Comparison of ENCODE assay signal across 8 cellular contexts in genomic region chr15:45704329-45705249, GRCh38.
DNase-seq lines count a peak whose midpoint lies in the region; ATAC-seq and TF ChIP-seq lines count a peak whose summit lies in the region.

No MANE protein-coding gene starts in this region.

- in situ Hi-C loops in Panc1 (cut with HindIII; ENCODE audit: low pct_unique_long_range_greater_than_20kb, low sequenced_read_pairs): loop anchor here (10.0 kb wide), 1 partner anchor 590 kb away; no protein-coding TSS in a partner anchor

- POLR2A ChIA-PET in Panc1 (lab: Charles Lee): no interaction called here

- WGBS in right lobe of liver (ENCODE audit: insufficient coverage, low coverage, low lambda C conversion rate, missing lambda C conversion rate): 9% methylated on average over 28 of the region's 67 CpGs
- WGBS in testis, 2 donors: 13% methylated on average over 51 to 66 of the region's 67 CpGs
- WGBS in lower leg skin, 2 donors: 11 to 15% methylated on average over 48 to 66 of the region's 67 CpGs

- peak; percentile 92 for ATAC-seq in Panc1
- ATAC-seq in right lobe of liver: peak; percentile 48 to 80 (median 55)

- H3K27ac ChIP-seq in Panc1 (ENCODE audit: low read length) (peak overlapping the region; percentile 95), right lobe of liver (no peak overlapping the region), testis (no peak overlapping the region)

- TF ChIP-seq POLR2A in right lobe of liver (IDR thresholded peaks at IDR 0.05): no peak
- TF ChIP-seq POLR2A in testis (IDR thresholded peaks at IDR 0.05): no peak
- no peak for TF ChIP-seq POLR2A in lower leg skin (IDR thresholded peaks at IDR 0.05)

- H3K27me3 ChIP-seq in Panc1 (ENCODE audit: control insufficient read depth, insufficient read depth, low read length): no peaks in the 10 kb centered on the region
- no peaks in the 10 kb centered on the region for H3K27me3 ChIP-seq in right lobe of liver
- H3K27me3 ChIP-seq in testis: no peaks in the 10 kb centered on the region

- DNase-seq in ELR (ENCODE audit: low read depth) (peak; percentile 62), Panc1 (ENCODE audit: low read depth, low spot score) (peak; percentile 51), cardiac fibroblast (ENCODE audit: low read depth in 2 of 2) (peak; percentile 54 to 57), right lobe of liver (peak in 2 of 3 donors; percentile 34 to 50), testis (peak; percentile 25), HUDEP-2 (lab: John Stamatoyannopoulos, UW; ENCODE audit: unreplicated experiment in 76 of 76) (no peak), NCI-H345 treated with DMSO at 0.1 percent for 48 hours (lab: John Stamatoyannopoulos, UW; ENCODE audit: unreplicated experiment) (no peak), lower leg skin (ENCODE audit: low spot score in 2 of 2) (no peak)

- CTCF ChIA-PET in Panc1 (lab: Charles Lee): interaction anchor here (1.7 kb wide), 1 partner anchor 86 kb away, joined by 6 read pairs; no protein-coding TSS in a partner anchor

- intact Hi-C loops in Panc1 (cut with micrococcal nuclease; ENCODE audit: unreplicated experiment): loop anchor here (2.0 kb wide), 1 partner anchor 86 kb away; no protein-coding TSS in a partner anchor
- intact Hi-C loops in right lobe of liver (cut with DNase I): loop anchor here in 1 of 2 donors (10.0 kb wide), 1 partner anchor 80 kb away; no protein-coding TSS in a partner anchor
- intact Hi-C loops in testis (cut with DNase I; ENCODE audit: low total_unique reads): no loop called here
- intact Hi-C loops in lower leg skin (cut with DNase I; ENCODE audit: low total_unique reads): no loop called here

- H3K4me3 ChIP-seq in Panc1 (ENCODE audit: low read depth in 2 of 2, low read length in 2 of 2) (peak overlapping the region; percentile 78 to 94), cardiac fibroblast (replicated peaks in 1 of 2; ENCODE audit: low read depth in 2 of 2, low read length in 2 of 2) (peak overlapping the region; percentile 47 to 58), right lobe of liver (peak overlapping the region; percentile 34 to 58 (median 52)), testis (peak overlapping the region; percentile 17 to 60), lower leg skin (ENCODE audit: low read depth, poor library complexity, severe bottlenecking) (no peak overlapping the region)

- no TSS peak for BruUV-seq in Panc1 (replicated peaks; lab: Mats Ljungman, UMichigan)

- no peaks in the 10 kb centered on the region for H3K9me3 ChIP-seq in Panc1 (ENCODE audit: control insufficient read depth, insufficient read depth, low read depth, low read length)
- H3K9me3 ChIP-seq in right lobe of liver: no peaks in the 10 kb centered on the region
- H3K9me3 ChIP-seq in testis: no peaks in the 10 kb centered on the region

- H3K4me1 ChIP-seq in Panc1 (ENCODE audit: control insufficient read depth, insufficient read depth, low read length): no peaks in the 10 kb centered on the region
- H3K4me1 ChIP-seq in right lobe of liver: no peaks in the 10 kb centered on the region
- no peaks in the 10 kb centered on the region for H3K4me1 ChIP-seq in testis

- TF ChIP-seq CTCF in Panc1 (IDR thresholded peaks at IDR 0.05) (no peak), cardiac fibroblast (IDR thresholded peaks at IDR 0.05; ENCODE audit: low read depth, low read length) (no peak), right lobe of liver (IDR thresholded peaks at IDR 0.05) (no peak), testis (IDR thresholded peaks at IDR 0.05) (no peak), lower leg skin (IDR thresholded peaks at IDR 0.05) (no peak)

- H3K36me3 ChIP-seq in Panc1 (ENCODE audit: control insufficient read depth, insufficient read depth, low read length) (no peaks in the 10 kb centered on the region), right lobe of liver (no peaks in the 10 kb centered on the region), testis (ENCODE audit: low read depth, missing control alignments) (no peaks in the 10 kb centered on the region)

Comparison
In these comparisons a context has a peak if more than half of its experiments do, and no peak if none do; other contexts are left out.
1. DNase-seq: peak in ELR (single experiment), Panc1 (single experiment), cardiac fibroblast (2 of 2), right lobe of liver (2 of 3) and testis (single experiment); none in HUDEP-2 (0 of 76), NCI-H345 treated with DMSO at 0.1 percent for 48 hours (single experiment) and lower leg skin (0 of 2).